Comparison of ENCODE assay signal across 8 cellular contexts in the genomic region with DNA sequence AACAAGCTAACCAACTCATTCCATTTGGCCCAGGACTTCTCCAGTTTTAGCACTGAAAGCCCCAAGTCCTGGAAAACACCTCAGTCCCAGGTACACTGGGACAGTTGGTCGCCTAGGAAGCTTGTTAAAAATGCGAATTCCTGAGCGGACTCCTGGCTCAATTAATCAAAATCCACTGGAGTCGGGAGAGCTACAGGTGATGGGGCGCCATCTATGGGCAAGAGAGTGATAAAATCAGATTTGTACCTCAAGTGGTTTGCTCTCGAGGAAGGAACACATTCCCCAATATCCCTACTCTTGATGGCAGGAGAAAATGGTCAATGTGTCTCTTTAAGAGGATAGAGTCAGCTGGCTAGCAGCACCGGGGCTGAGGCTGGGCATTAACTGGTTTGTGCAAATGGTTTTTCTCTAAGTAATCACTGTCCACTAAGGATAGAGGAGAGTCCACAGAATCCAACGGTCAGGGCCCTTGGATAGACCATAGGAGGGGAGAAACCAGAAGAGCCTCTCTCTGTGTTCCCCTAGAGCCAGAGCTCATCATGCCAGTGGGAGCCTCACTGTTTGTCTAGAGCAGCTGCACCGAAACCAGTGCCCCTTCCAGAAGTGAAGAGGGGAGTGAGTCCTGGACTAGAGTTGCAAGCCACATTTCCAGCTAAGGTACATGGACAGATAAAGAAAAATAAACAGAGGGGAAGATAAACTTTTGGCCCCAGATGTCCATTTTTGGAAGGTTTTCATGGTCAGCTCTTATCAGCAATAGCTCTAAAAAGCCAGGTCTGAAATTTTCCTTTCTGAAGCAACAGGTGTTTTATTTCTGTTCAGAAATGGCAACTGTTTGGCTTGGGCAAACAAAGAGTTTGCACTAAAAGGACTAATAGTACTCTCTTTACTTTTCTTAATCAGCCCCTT.
DNase-seq lines count a peak whose midpoint lies in the region; ATAC-seq, FAIRE-seq and TF ChIP-seq lines count a peak whose summit lies in the region.

No MANE protein-coding gene starts in this region.

- H3K9me2 ChIP-seq in OCI-LY1 (ENCODE audit: low read depth, low read length) = no peaks in the 10 kb centered on the region

- peak; percentile 70 for DNase-seq in COLO829 (ENCODE audit: low spot score)
- DNase-seq in HS-27A (ENCODE audit: low read depth) = peak; percentile 45
- DNase-seq in activated T-cell treated with anti-CD3 and anti-CD28 coated beads, Interleukin-2, amount 50 U/mL, for 48 hours = peak; percentile 55
- peak; percentile 17 to 60 for DNase-seq in frontal cortex (ENCODE audit: low spot score in 2 of 2)
- peak; percentile 15 for DNase-seq in occipital lobe (lab: John Stamatoyannopoulos, UW)

- no peak overlapping the region for H3K27ac ChIP-seq in OCI-LY1 (ENCODE audit: low read depth, low read length, poor library complexity, severe bottlenecking)

- H2AFZ ChIP-seq in OCI-LY1 (ENCODE audit: low read length) = no peak overlapping the region

- peaks cover 6% of the 10 kb centered on the region for H3K4me1 ChIP-seq in OCI-LY1 (ENCODE audit: insufficient read depth, low read length, severe bottlenecking)

- H3K9me3 ChIP-seq in OCI-LY1 (ENCODE audit: low read length) = no peaks in the 10 kb centered on the region

- H3K27me3 ChIP-seq in OCI-LY1 (ENCODE audit: insufficient read depth, low read length) = no peaks in the 10 kb centered on the region; the same call in 1 of the 2 replicates

- H3K79me2 ChIP-seq in OCI-LY1 (ENCODE audit: insufficient read depth, low read length) = no peaks in the 10 kb centered on the region

- no peak overlapping the region for H3K9ac ChIP-seq in OCI-LY1 (ENCODE audit: low read length)

- no peak overlapping the region for H3K4me3 ChIP-seq in OCI-LY1 (ENCODE audit: low read depth, low read length, poor library complexity, severe bottlenecking)

- no peaks in the 10 kb centered on the region for H4K20me1 ChIP-seq in OCI-LY1 (ENCODE audit: insufficient read depth, low read length)

- ATAC-seq in HG03108 (IDR thresholded peaks at IDR 0.05; ENCODE audit: unreplicated experiment) (no peak), GM18870 (IDR thresholded peaks at IDR 0.05; ENCODE audit: unreplicated experiment) (no peak)

- no peaks in the 10 kb centered on the region for H3F3A ChIP-seq in OCI-LY1 (ENCODE audit: insufficient read depth, low read length)

- FAIRE-seq in frontal cortex (lab: Jason Lieb, UNC) = no peak

- peak; percentile 89 for TF ChIP-seq CTCF in OCI-LY1 (IDR thresholded peaks at IDR 0.05; ENCODE audit: low read length)

- no peaks in the 10 kb centered on the region for H3K36me3 ChIP-seq in OCI-LY1 (ENCODE audit: insufficient read depth, low read length)

- H3K4me2 ChIP-seq in OCI-LY1 (ENCODE audit: low read length) = no peak overlapping the region

Comparison
In these comparisons a context has a peak if more than half of its experiments do, and no peak if none do; other contexts are left out.
1. DNase-seq: peak in every context shown above with its lines; median percentile 70 in COLO829; 55 in activated T-cell treated with anti-CD3 and anti-CD28 coated beads, Interleukin-2, amount 50 U/mL, for 48 hours; 45 in HS-27A; 38 in frontal cortex; 15 in occipital lobe.